Comparison of ENCODE assay signal across 8 cellular contexts in genomic region chr1:204150702-204151561, GRCh38. TPM values are rescaled to one million over a fixed set of nuclear protein-coding genes. Genes with fewer than 3 reads are reported as not detected.
DNase-seq lines count a peak whose midpoint lies in the region; ATAC-seq and TF ChIP-seq lines count a peak whose summit lies in the region.

No MANE protein-coding gene starts in this region.

- H3K27me3 Mint-ChIP-seq in neural crest cell (ENCODE audit: low read depth) = peaks cover 12% of the 10 kb centered on the region

- CTCF ChIA-PET in BJ (lab: Yijun Ruan, JAX) (interaction anchor here (0.6 to 5.5 kb wide), 12 partner anchors 12 to 290 kb away, joined by 3 to 33 read pairs (median 6); no protein-coding TSS in a partner anchor), Panc1 (lab: Charles Lee) (interaction anchor here (0.6 to 0.8 kb wide), 3 partner anchors 15 to 100 kb away, joined by 3 to 5 read pairs (median 4); no protein-coding TSS in a partner anchor)

- no peaks in the 10 kb centered on the region for H3K4me1 ChIP-seq in Panc1 (ENCODE audit: control insufficient read depth, insufficient read depth, low read length)

- H3K4me3 ChIP-seq in BJ (ENCODE audit: low read depth, low read length) (peak overlapping the region; percentile 73), Panc1 (ENCODE audit: low read depth in 2 of 2, low read length in 2 of 2) (peak overlapping the region; percentile 58 to 63), epithelial cell of proximal tubule (ENCODE audit: low read depth, low read length) (peak overlapping the region; percentile 64)

- in situ Hi-C loops in Panc1 (cut with HindIII; ENCODE audit: low pct_unique_long_range_greater_than_20kb, low sequenced_read_pairs) = no loop called here

- H3K27me3 ChIP-seq in BJ (ENCODE audit: control insufficient read depth, insufficient read depth, low read length) (no peaks in the 10 kb centered on the region; the same call in 1 of the 2 replicates), Panc1 (ENCODE audit: control insufficient read depth, insufficient read depth, low read length) (no peaks in the 10 kb centered on the region; the same call in 1 of the 2 replicates)

- H3K9me3 ChIP-seq in Panc1 (ENCODE audit: control insufficient read depth, insufficient read depth, low read depth, low read length) = no peaks in the 10 kb centered on the region

- no TSS peak for BruUV-seq in Panc1 (replicated peaks; lab: Mats Ljungman, UMichigan)

- POLR2A ChIA-PET in BJ (lab: Charles Lee) = interaction anchor here (0.6 kb wide), 1 partner anchor 722 kb away, joined by 25 read pairs; no protein-coding TSS in a partner anchor
- POLR2A ChIA-PET in Panc1 (lab: Charles Lee) = no interaction called here

- ATAC-seq in Panc1 = peak; percentile 32
- no peak for ATAC-seq in HG03342 (IDR thresholded peaks at IDR 0.05; ENCODE audit: unreplicated experiment)

- H3K36me3 Mint-ChIP-seq in neural crest cell (ENCODE audit: low read depth) = no peaks in the 10 kb centered on the region

- no peaks in the 10 kb centered on the region for H3K9me3 Mint-ChIP-seq in neural crest cell

- no peak overlapping the region for H3K27ac ChIP-seq in Panc1 (ENCODE audit: low read length)

- peak overlapping the region; percentile 85 for H3K4me3 Mint-ChIP-seq in neural crest cell

- H3K27ac Mint-ChIP-seq in neural crest cell (ENCODE audit: unreplicated experiment) = no peak overlapping the region

- intact Hi-C loops in Panc1 (cut with micrococcal nuclease; ENCODE audit: unreplicated experiment) = no loop called here

- TF ChIP-seq CTCF in BJ (IDR thresholded peaks at IDR 0.05; ENCODE audit: insufficient read depth, low read depth, low read length) (no peak), Panc1 (IDR thresholded peaks at IDR 0.05) (no peak), epithelial cell of proximal tubule (conservative IDR thresholded peaks at IDR 0.05; ENCODE audit: low read depth, low read length) (no peak), neural crest cell (conservative IDR thresholded peaks at IDR 0.05) (peak; percentile 12)

- H3K4me1 Mint-ChIP-seq in neural crest cell = peaks cover 17% of the 10 kb centered on the region

- H3K36me3 ChIP-seq in BJ (ENCODE audit: control insufficient read depth, insufficient read depth, low read length) = no peaks in the 10 kb centered on the region; the same call in 1 of the 2 replicates
- H3K36me3 ChIP-seq in Panc1 (ENCODE audit: control insufficient read depth, insufficient read depth, low read length) = no peaks in the 10 kb centered on the region

- DNase-seq in BJ (ENCODE audit: low read depth) = no peak
- no peak for DNase-seq in Panc1 (ENCODE audit: low read depth, low spot score)
- DNase-seq in epithelial cell of proximal tubule (ENCODE audit: low read depth) = no peak
- DNase-seq in neural crest cell (ENCODE audit: low read depth, low spot score) = no peak
- no peak for DNase-seq in activated gamma-delta T cell treated with Interleukin-2 at 50 U/mL for 16 hours
- no peak for DNase-seq in NCI-H2171 treated with DMSO at 0.1 percent for 48 hours (lab: John Stamatoyannopoulos, UW)
- no peak for DNase-seq in activated CD4-positive, CD25-positive, alpha-beta regulatory T cell (lab: John Stamatoyannopoulos, UW)

RNA-seq across cellular contexts. Expression of gene ETNK2, which starts 0.9 kb away (rescaled TPM):
- 27.2 and 30.7 TPM in 2 replicates for polyA plus RNA-seq in BJ (2011; rRNA removed)
- 16.2 and 29.1 TPM in 2 replicates for polyA minus RNA-seq in BJ (2011; rRNA and poly(A)+ RNA removed)
- total RNA-seq in Panc1 (2021; ENCODE audit: unreplicated experiment) = 6.7 TPM
- polyA plus RNA-seq in Panc1 (2012; ENCODE audit: insufficient read length) = 6.0 TPM
- 12.3 and 15.6 TPM in 2 replicates for total RNA-seq in epithelial cell of proximal tubule
- 12.1 and 14.5 TPM in 2 replicates for total RNA-seq in neural crest cell

RNA-seq across cellular contexts. Expression of gene REN, which starts 15.2 kb away (rescaled TPM):
- 0.99 and 1.2 TPM in 2 replicates for polyA plus RNA-seq in BJ (2011; rRNA removed)
- polyA minus RNA-seq in BJ (2011; rRNA and poly(A)+ RNA removed) = 0.09 TPM in 1 of 2 replicates, not detected in the other
- total RNA-seq in Panc1 (2021; ENCODE audit: unreplicated experiment) (not detected), epithelial cell of proximal tubule (0.12 TPM in 1 of 2 replicates, not detected in the other), neural crest cell (not detected in 2 replicates)
- polyA plus RNA-seq in Panc1 (2012; ENCODE audit: insufficient read length) = not detected

RNA-seq across cellular contexts. Expression of gene KISS1, which starts 45.4 kb away (rescaled TPM):
- 23.0 and 25.7 TPM in 2 replicates for polyA plus RNA-seq in BJ (2011; rRNA removed)
- 6.0 and 6.7 TPM in 2 replicates for polyA minus RNA-seq in BJ (2011; rRNA and poly(A)+ RNA removed)
- total RNA-seq in Panc1 (2021; ENCODE audit: unreplicated experiment) (not detected), epithelial cell of proximal tubule (24.7 and 111 TPM in 2 replicates), neural crest cell (not detected in 2 replicates)
- not detected for polyA plus RNA-seq in Panc1 (2012; ENCODE audit: insufficient read length)

Comparison
In these comparisons a context has a peak if more than half of its experiments do, and no peak if none do; other contexts are left out.
1. RNA of gene KISS1, which starts 45.4 kb away (total RNA-seq): 24.7 to 111 TPM in epithelial cell of proximal tubule; not detected in Panc1 (single experiment) and not detected in neural crest cell; every median in the first group is over 10 times any median in the second.
2. Peak in every context shown above with its lines, with median percentiles within 50 percentile points of each other: H3K4me3 ChIP-seq.